ENCODE assay signal across 18 cellular contexts in the genomic region with DNA sequence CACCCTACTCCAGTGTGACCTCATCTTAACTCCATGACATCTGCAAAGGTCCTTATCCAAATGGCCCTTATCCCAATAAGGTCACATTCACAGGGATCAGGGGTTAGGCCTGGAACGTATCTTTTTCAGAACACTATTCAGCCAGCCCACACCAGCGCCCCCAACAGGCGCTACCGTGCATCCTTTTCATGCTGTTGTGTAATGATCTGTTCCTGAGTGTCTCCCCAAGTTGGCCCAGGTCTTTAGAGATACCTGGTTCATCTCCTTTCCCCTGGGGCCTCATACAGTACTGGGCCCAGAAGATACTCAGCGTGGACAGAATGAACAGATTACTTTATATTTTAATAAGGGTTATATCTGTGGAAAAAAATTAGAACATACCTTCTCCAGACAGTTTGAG.
"Had no signal": no experiment of that assay in that cellular context is flagged by ENCODE, and none has a peak within 500 bp of the region (broad histone marks: within the 10 kb centered on the region; RNA-seq: fewer than 3 reads in every experiment).

No MANE protein-coding gene starts in this region.

- H3K27ac Mint-ChIP-seq: activated naive CD4-positive, alpha-beta T cell treated with anti-CD3 and anti-CD28 coated beads for 36 hours; activated T-helper 17 cell treated with anti-CD3 and anti-CD28 coated beads, Interleukin-2, amount 50 U/mL, for 72 hours; immature natural killer cell; stimulated activated naive CD8-positive, alpha-beta T cell treated with anti-CD3 and anti-CD28 coated beads, Interleukin-15, amount 100 ng/mL, for 72 hours; type B pancreatic cell had no signal

- H3K9me3 Mint-ChIP-seq: activated naive CD4-positive, alpha-beta T cell treated with anti-CD3 and anti-CD28 coated beads for 36 hours; activated T-helper 17 cell treated with anti-CD3 and anti-CD28 coated beads, Interleukin-2, amount 50 U/mL, for 72 hours; stimulated activated naive CD8-positive, alpha-beta T cell treated with anti-CD3 and anti-CD28 coated beads, Interleukin-15, amount 100 ng/mL, for 72 hours; type B pancreatic cell had no signal

- H3K4me1 ChIP-seq: ascending aorta, gastrocnemius medialis, heart left ventricle, spleen had no signal

- H3K36me3 Mint-ChIP-seq: immature natural killer cell, type B pancreatic cell had no signal

- H3K27me3 ChIP-seq: ascending aorta, gastrocnemius medialis, ovary, right lobe of liver had no signal

- H3K27ac ChIP-seq: ascending aorta, coronary artery, gastrocnemius medialis, heart left ventricle, ovary, right lobe of liver, spleen had no signal

- H3K4me1 Mint-ChIP-seq: activated T-helper 17 cell treated with anti-CD3 and anti-CD28 coated beads, Interleukin-2, amount 50 U/mL, for 72 hours; immature natural killer cell; stimulated activated naive CD8-positive, alpha-beta T cell treated with anti-CD3 and anti-CD28 coated beads, Interleukin-15, amount 100 ng/mL, for 72 hours had no signal

- ATAC-seq: activated T-helper 17 cell treated with anti-CD3 and anti-CD28 coated beads, Interleukin-2, amount 50 U/mL, for 72 hours; gastrocnemius medialis; heart left ventricle; left cardiac atrium; right lobe of liver; stimulated activated naive CD8-positive, alpha-beta T cell treated with anti-CD3 and anti-CD28 coated beads, Interleukin-15, amount 100 ng/mL, for 72 hours had no signal

- DNase-seq: activated CD4-positive, alpha-beta T cell treated with anti-CD3 and anti-CD28 coated beads for 1 hour; activated CD4-positive, alpha-beta T cell treated with anti-CD3 and anti-CD28 coated beads, Interleukin-2, amount 50 U/mL, for 4 hours; activated naive CD4-positive, alpha-beta T cell treated with anti-CD3 and anti-CD28 coated beads for 36 hours; activated T-cell treated with anti-CD3 and anti-CD28 coated beads for 4 hours; gastrocnemius medialis; heart left ventricle; immature natural killer cell; left cardiac atrium; midbrain; ovary; right lobe of liver; spleen; stimulated activated naive CD8-positive, alpha-beta T cell treated with anti-CD3 and anti-CD28 coated beads, Interleukin-15, amount 100 ng/mL, for 72 hours had no signal

- H3K9me3 ChIP-seq: ascending aorta, gastrocnemius medialis, heart left ventricle, ovary, right lobe of liver, spleen had no signal

- H3K4me3 ChIP-seq: ascending aorta, coronary artery, gastrocnemius medialis, heart left ventricle, lung, ovary, right lobe of liver, spleen had no signal

- H3K27me3 Mint-ChIP-seq: activated T-helper 17 cell treated with anti-CD3 and anti-CD28 coated beads, Interleukin-2, amount 50 U/mL, for 72 hours; stimulated activated naive CD8-positive, alpha-beta T cell treated with anti-CD3 and anti-CD28 coated beads, Interleukin-15, amount 100 ng/mL, for 72 hours had no signal

- H3K4me3 Mint-ChIP-seq: activated naive CD4-positive, alpha-beta T cell treated with anti-CD3 and anti-CD28 coated beads for 36 hours; activated T-helper 17 cell treated with anti-CD3 and anti-CD28 coated beads, Interleukin-2, amount 50 U/mL, for 72 hours; immature natural killer cell; stimulated activated naive CD8-positive, alpha-beta T cell treated with anti-CD3 and anti-CD28 coated beads, Interleukin-15, amount 100 ng/mL, for 72 hours; type B pancreatic cell had no signal

- H3K36me3 ChIP-seq: ascending aorta, gastrocnemius medialis, heart left ventricle, ovary, right lobe of liver, spleen had no signal
